ENCODE assay signal across 27 cellular contexts in genomic region chr12:107102294-107102693, GRCh38.
"Had no signal": no experiment of that assay in that cellular context is flagged by ENCODE, and none has a peak within 500 bp of the region (broad histone marks: within the 10 kb centered on the region; RNA-seq: fewer than 3 reads in every experiment).

No MANE protein-coding gene starts in this region.

- ATAC-seq: effector memory CD8-positive, alpha-beta T cell; esophagus mucosa; foreskin keratinocyte; gastrocnemius medialis; gastroesophageal sphincter; heart left ventricle; heart right ventricle had no signal

- H3K36me3 ChIP-seq: colonic mucosa, esophagus squamous epithelium, gastrocnemius medialis, gastroesophageal sphincter, heart left ventricle, heart right ventricle had no signal

- H3K4me3 ChIP-seq: colonic mucosa, coronary artery, dorsolateral prefrontal cortex, esophagus squamous epithelium, gastrocnemius medialis, gastroesophageal sphincter, heart left ventricle, heart right ventricle had no signal

- H3K27me3 ChIP-seq: colonic mucosa, esophagus squamous epithelium, gastrocnemius medialis, gastroesophageal sphincter, heart left ventricle, heart right ventricle had no signal

- H3K9me3 ChIP-seq: colonic mucosa, esophagus squamous epithelium, gastrocnemius medialis, gastroesophageal sphincter, heart left ventricle, heart right ventricle had no signal

- DNase-seq: colonic mucosa; cortex of kidney; dermis blood vessel endothelial cell; dorsolateral prefrontal cortex; effector CD4-positive, alpha-beta T cell; effector CD8-positive, alpha-beta T cell; effector memory CD4-positive, alpha-beta T cell; effector memory CD8-positive, alpha-beta T cell; endodermal cell; erythroblast; esophagus squamous epithelium; foreskin fibroblast; foreskin keratinocyte; foreskin melanocyte; gastrocnemius medialis; glutamatergic neuron; head of caudate nucleus; heart left ventricle; heart right ventricle had no signal

- FAIRE-seq: colon, endometrium, endothelial cell of umbilical vein, frontal cortex had no signal

- H3K4me1 ChIP-seq: colonic mucosa, foreskin keratinocyte, gastrocnemius medialis, heart left ventricle, heart right ventricle had no signal

- H3K27ac ChIP-seq: colonic mucosa, coronary artery, dorsolateral prefrontal cortex, epithelial cell of prostate, esophagus squamous epithelium, foreskin keratinocyte, gastrocnemius medialis, gastroesophageal sphincter, heart left ventricle, heart right ventricle had no signal
